14 cellular contexts compared by ENCODE assay signal in the genomic region with DNA sequence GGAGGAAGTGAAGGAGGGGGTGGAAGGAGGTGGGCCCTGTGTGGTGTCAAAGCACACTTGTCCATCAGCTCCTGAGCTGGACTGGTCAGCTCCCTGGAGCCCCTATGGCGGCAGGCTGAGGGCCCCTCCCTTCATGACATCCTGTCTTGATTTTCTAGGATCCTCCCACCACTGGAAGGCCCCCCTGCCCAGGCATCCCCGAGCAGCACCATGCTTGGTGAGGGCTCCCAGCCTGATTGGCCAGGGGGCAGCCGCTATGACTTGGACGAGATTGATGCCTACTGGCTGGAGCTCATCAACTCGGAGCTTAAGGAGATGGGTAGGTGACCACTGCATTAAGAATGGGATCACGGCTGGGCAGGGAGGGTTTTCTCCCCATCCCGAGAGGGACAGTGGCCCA.
"Had no signal": no experiment of that assay in that cellular context is flagged by ENCODE, and none has a peak within 500 bp of the region (broad histone marks: within the 10 kb centered on the region; RNA-seq: fewer than 3 reads in every experiment).

No MANE protein-coding gene starts in this region.

- H3K27ac Mint-ChIP-seq: activated B cell treated with CpG ODN at 0.5 μM for 24 hours; dendritic cell treated with granulocyte-macrophage colony-stimulating factor and Interleukin-4, amounts not matched to agents 40 ng/mL and 50 ng/mL, for 4 days; T-helper 2 cell treated with Interferon-gamma antibody and Interleukin-4, amounts not matched to agents 5 μg/mL and 100 μg/mL, for 36 hours had no signal

- H3K36me3 ChIP-seq: ovary had no signal

- H3K4me3 Mint-ChIP-seq: activated B cell treated with CpG ODN at 0.5 μM for 24 hours; activated T-cell treated with anti-CD3 and anti-CD28 coated beads, Interleukin-2, amount 50 U/mL, for 4 hours; dendritic cell treated with granulocyte-macrophage colony-stimulating factor and Interleukin-4, amounts not matched to agents 40 ng/mL and 50 ng/mL, for 4 days; immature natural killer cell; neural crest cell; T-helper 2 cell treated with Interferon-gamma antibody and Interleukin-4, amounts not matched to agents 5 μg/mL and 100 μg/mL, for 36 hours had no signal

- ATAC-seq: activated T-cell treated with anti-CD3 and anti-CD28 coated beads, Interleukin-2, amount 50 U/mL, for 4 hours; heart left ventricle had no signal

- H3K27me3 Mint-ChIP-seq: activated B cell treated with CpG ODN at 0.5 μM for 24 hours; dendritic cell treated with granulocyte-macrophage colony-stimulating factor and Interleukin-4, amounts not matched to agents 40 ng/mL and 50 ng/mL, for 4 days had no signal

- H3K4me3 ChIP-seq: ascending aorta, breast epithelium, heart left ventricle, ovary, sigmoid colon, spleen, thyroid gland had no signal

- H3K9me3 ChIP-seq: ascending aorta, breast epithelium, heart left ventricle, ovary, sigmoid colon, spleen, thyroid gland had no signal

- H3K27me3 ChIP-seq: ascending aorta, breast epithelium, heart left ventricle, ovary, sigmoid colon, spleen, thyroid gland had no signal

- H3K9me3 Mint-ChIP-seq: activated B cell treated with CpG ODN at 0.5 μM for 24 hours; activated T-cell treated with anti-CD3 and anti-CD28 coated beads, Interleukin-2, amount 50 U/mL, for 4 hours; dendritic cell treated with granulocyte-macrophage colony-stimulating factor and Interleukin-4, amounts not matched to agents 40 ng/mL and 50 ng/mL, for 4 days; immature natural killer cell; neural crest cell; T-helper 2 cell treated with Interferon-gamma antibody and Interleukin-4, amounts not matched to agents 5 μg/mL and 100 μg/mL, for 36 hours had no signal

- H3K4me1 ChIP-seq: breast epithelium had no signal

- H3K27ac ChIP-seq: ascending aorta, ovary, sigmoid colon, thyroid gland had no signal

- DNase-seq: activated B cell treated with CpG ODN at 0.5 μM for 24 hours; activated gamma-delta T cell; activated T-cell treated with anti-CD3 and anti-CD28 coated beads, Interleukin-2, amount 50 U/mL, for 4 hours; heart left ventricle; immature natural killer cell; ovary; sigmoid colon; spleen; thyroid gland had no signal
